Comparison of ENCODE assay signal across 10 cellular contexts in the genomic region with DNA sequence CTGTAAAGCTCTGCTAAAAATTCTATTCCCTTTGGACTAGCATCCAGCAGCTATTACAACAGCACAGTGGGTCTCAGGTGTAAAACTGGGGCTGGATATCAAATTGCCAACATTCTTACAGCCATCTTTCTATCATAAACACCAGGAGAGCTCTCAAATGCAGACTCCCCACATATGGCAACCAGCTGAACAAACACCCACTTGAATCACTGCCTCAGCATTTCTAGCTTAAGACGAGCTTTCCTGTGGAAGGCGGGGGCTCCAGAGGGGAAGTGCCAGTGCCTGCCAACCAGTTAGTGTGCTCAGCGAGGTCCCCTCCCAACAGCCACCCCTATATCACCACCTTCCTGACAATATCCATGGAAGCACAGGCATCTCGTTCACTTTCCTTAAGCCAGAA.
DNase-seq lines count a peak whose midpoint lies in the region; ATAC-seq and FAIRE-seq lines count a peak whose summit lies in the region.
"Had no signal": no experiment of that assay in that cellular context is flagged by ENCODE, and none has a peak within 500 bp of the region (broad histone marks: within the 10 kb centered on the region; RNA-seq: fewer than 3 reads in every experiment).

No MANE protein-coding gene starts in this region.

- H3K9ac ChIP-seq in neuronal stem cell (ENCODE audit: low read depth, low read length, poor library complexity) = no peak overlapping the region

- H3K27ac ChIP-seq in neuronal stem cell (replicated peaks; ENCODE audit: low read length) = no peak overlapping the region

- H2AK5ac ChIP-seq in neuronal stem cell (ENCODE audit: low read depth, low read length) = no peak overlapping the region

- no peak overlapping the region for H3K4me2 ChIP-seq in neuronal stem cell (ENCODE audit: insufficient read depth, low read length, poor library complexity, severe bottlenecking)

- no peak overlapping the region for H3K14ac ChIP-seq in neuronal stem cell (ENCODE audit: low read length)

- FAIRE-seq in RCC 7860 (lab: Jason Lieb, UNC) = no peak

- peaks cover 0 to 11% of the 10 kb centered on the region in 2 donors for H3K9me3 ChIP-seq in neuronal stem cell (replicated peaks in 1 of 2; ENCODE audit: control insufficient read depth in 2 of 2, insufficient read depth in 1 of 2, low read depth in 1 of 2, low read length in 2 of 2)

- H3K4ac ChIP-seq in neuronal stem cell (ENCODE audit: low read length) = no peak overlapping the region

- peak; percentile 55 for DNase-seq in HS-27A (ENCODE audit: low read depth)
- peak; percentile 97 for DNase-seq in NCI-H69 (lab: John Stamatoyannopoulos, UW)
- DNase-seq in fibroblast of peridontal ligament (ENCODE audit: extremely low read depth) = peak; percentile 86
- DNase-seq in smooth muscle cell of the brain vasculature (ENCODE audit: low read depth, low spot score) = peak; percentile 89
- no peak for DNase-seq in kidney glomerular epithelial cell (lab: John Stamatoyannopoulos, UW)
- no peak for DNase-seq in neuronal stem cell (ENCODE audit: low spot score)
- no peak for DNase-seq in RCC 7860 (ENCODE audit: low spot score)
- DNase-seq: activated CD4-positive, alpha-beta T cell treated with anti-CD3 and anti-CD28 coated beads for 36 hours; NCI-H1930 had no signal

- peaks cover 12 to 14% of the 10 kb centered on the region in 2 donors for H3K4me1 ChIP-seq in neuronal stem cell (ENCODE audit: control insufficient read depth in 2 of 2, insufficient read depth in 1 of 2, low read depth in 1 of 2, low read length in 2 of 2)

- H2AFZ ChIP-seq in neuronal stem cell (ENCODE audit: low read length) = no peak overlapping the region

- no peaks in the 10 kb centered on the region for H3K27me3 ChIP-seq in neuronal stem cell (ENCODE audit: control insufficient read depth in 3 of 3, insufficient read depth in 3 of 3, low read depth in 1 of 3, low read length in 3 of 3)

- peaks cover 4 to 24% of the 10 kb centered on the region in 2 donors for H3K36me3 ChIP-seq in neuronal stem cell (replicated peaks in 1 of 2; ENCODE audit: control insufficient read depth in 2 of 2, insufficient read depth in 2 of 2, low read length in 2 of 2)

- H3K4me3 ChIP-seq in neuronal stem cell (ENCODE audit: low read length in 2 of 2) = no peak overlapping the region

- no peak overlapping the region for H2BK12ac ChIP-seq in neuronal stem cell (ENCODE audit: low read length)

- H3K18ac ChIP-seq in neuronal stem cell (ENCODE audit: low read length) = no peak overlapping the region

- no peak overlapping the region for H2BK5ac ChIP-seq in neuronal stem cell (ENCODE audit: low read length)

- no peak overlapping the region for H2BK15ac ChIP-seq in neuronal stem cell (ENCODE audit: low read length)

- H2BK120ac ChIP-seq in neuronal stem cell (ENCODE audit: low read depth, low read length) = no peak overlapping the region

- WGBS in neuronal stem cell (ENCODE audit: extremely low coverage in 2 of 2, insufficient read length in 2 of 2, insufficient replicate concordance in 1 of 2), 2 donors = no CpG with 5 or more reads among the region's 4 CpGs

- no peak for ATAC-seq in GM18870 (IDR thresholded peaks at IDR 0.05; ENCODE audit: unreplicated experiment)
- ATAC-seq: activated CD4-positive, alpha-beta T cell treated with anti-CD3 and anti-CD28 coated beads for 36 hours had no signal

- H4K91ac ChIP-seq in neuronal stem cell (ENCODE audit: low read depth, low read length, poor library complexity) = no peak overlapping the region

- H4K8ac ChIP-seq in neuronal stem cell (ENCODE audit: low read depth, low read length) = no peak overlapping the region

- H3K23ac ChIP-seq in neuronal stem cell (ENCODE audit: low read depth, low read length, poor library complexity) = no peak overlapping the region

- no peaks in the 10 kb centered on the region for H3K79me1 ChIP-seq in neuronal stem cell (ENCODE audit: low read depth, low read length)

Comparison
In these comparisons a context has a peak if more than half of its experiments do, and no peak if none do; other contexts are left out.
1. DNase-seq: peak in HS-27A (single experiment), NCI-H69 (single experiment), fibroblast of peridontal ligament (single experiment) and smooth muscle cell of the brain vasculature (single experiment); none in kidney glomerular epithelial cell (single experiment), neuronal stem cell (single experiment) and RCC 7860 (single experiment).